ENCODE assay signal across 1 cellular context in the genomic region with DNA sequence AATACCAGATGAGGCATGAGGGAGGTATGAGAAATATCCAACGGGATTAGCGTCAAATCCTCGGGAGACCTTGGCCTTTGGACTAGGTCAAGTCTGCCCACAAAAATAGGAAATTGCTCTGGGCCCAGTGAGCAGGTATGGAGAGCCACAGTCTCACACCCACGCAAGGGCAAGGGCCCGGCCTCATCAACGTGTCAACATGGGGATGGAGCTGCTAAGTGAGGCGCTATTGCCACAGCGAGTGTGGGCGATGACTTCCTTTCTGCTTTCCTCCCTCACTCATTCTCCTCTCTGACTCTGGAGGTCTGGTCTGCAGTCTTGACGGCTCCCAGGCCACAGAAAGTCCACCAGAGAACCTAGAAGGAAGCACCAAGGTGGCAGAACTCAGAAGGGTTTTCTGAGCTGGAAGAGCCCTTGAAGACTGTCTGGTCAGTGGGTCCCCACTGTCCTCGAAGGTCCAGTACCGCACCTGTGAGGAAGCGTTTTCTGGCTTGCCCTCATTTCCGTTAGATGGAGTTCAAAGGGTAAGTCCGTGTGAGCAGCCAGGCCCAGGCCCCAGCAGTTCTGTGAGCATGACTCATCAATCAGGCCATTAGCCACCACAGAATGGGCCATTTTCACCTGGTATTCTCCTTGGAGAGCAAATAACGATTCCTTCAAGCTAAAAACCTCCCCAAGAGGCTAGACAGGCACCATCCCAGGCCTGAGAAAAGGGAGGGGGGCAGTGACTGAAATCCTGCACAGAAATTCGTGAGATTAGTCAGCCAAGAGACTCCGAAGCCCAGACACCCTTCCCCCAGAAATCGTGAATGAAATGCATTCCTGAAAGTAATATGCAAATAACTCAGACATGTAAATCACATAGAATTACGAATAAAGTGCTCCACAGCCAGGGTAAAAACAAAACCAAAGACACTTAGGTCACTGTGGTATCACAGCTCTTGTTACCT.
TF ChIP-seq lines count a peak whose summit lies in the region.

No MANE protein-coding gene starts in this region.

TF ChIP-seq in GM12878, 131 proteins besides CTCF, POLR2A, EP300 and RAD21 (continued from another document):
- TF ChIP-seq, protein P1, sequence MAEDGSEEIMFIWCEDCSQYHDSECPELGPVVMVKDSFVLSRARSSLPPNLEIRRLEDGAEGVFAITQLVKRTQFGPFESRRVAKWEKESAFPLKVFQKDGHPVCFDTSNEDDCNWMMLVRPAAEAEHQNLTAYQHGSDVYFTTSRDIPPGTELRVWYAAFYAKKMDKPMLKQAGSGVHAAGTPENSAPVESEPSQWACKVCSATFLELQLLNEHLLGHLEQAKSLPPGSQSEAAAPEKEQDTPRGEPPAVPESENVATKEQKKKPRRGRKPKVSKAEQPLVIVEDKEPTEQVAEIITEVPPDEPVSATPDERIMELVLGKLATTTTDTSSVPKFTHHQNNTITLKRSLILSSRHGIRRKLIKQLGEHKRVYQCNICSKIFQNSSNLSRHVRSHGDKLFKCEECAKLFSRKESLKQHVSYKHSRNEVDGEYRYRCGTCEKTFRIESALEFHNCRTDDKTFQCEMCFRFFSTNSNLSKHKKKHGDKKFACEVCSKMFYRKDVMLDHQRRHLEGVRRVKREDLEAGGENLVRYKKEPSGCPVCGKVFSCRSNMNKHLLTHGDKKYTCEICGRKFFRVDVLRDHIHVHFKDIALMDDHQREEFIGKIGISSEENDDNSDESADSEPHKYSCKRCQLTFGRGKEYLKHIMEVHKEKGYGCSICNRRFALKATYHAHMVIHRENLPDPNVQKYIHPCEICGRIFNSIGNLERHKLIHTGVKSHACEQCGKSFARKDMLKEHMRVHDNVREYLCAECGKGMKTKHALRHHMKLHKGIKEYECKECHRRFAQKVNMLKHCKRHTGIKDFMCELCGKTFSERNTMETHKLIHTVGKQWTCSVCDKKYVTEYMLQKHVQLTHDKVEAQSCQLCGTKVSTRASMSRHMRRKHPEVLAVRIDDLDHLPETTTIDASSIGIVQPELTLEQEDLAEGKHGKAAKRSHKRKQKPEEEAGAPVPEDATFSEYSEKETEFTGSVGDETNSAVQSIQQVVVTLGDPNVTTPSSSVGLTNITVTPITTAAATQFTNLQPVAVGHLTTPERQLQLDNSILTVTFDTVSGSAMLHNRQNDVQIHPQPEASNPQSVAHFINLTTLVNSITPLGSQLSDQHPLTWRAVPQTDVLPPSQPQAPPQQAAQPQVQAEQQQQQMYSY (CRISPR knock-in tag; IDR thresholded peaks at IDR 0.05): no peak
- TF ChIP-seq CREM (IDR thresholded peaks at IDR 0.05; ENCODE audit: low read depth) (peak; percentile 63; the same call in 1 of the 2 replicates), TCF3 (IDR thresholded peaks at IDR 0.05; ENCODE audit: borderline replicate concordance, insufficient read depth, low read depth, low read length) (peak; percentile 49; the same call in 1 of the 2 replicates), TCF12 (IDR thresholded peaks at IDR 0.05; ENCODE audit: low read depth, low read length) (peak; percentile 61), WRNIP1 (IDR thresholded peaks at IDR 0.05; ENCODE audit: borderline replicate concordance, low read depth, low read length) (no peak), ZBTB4 (CRISPR knock-in tag; IDR thresholded peaks at IDR 0.05) (no peak), DPF2 (IDR thresholded peaks at IDR 0.05) (peak; percentile 71; the same call in 1 of the 2 replicates), EZH2 (IDR thresholded peaks at IDR 0.05; ENCODE audit: borderline replicate concordance, control insufficient read depth, low read depth, low read length) (no peak), SUPT20H (IDR thresholded peaks at IDR 0.05; ENCODE audit: borderline replicate concordance, control insufficient read depth, low read depth, low read length) (no peak), USF1 (IDR thresholded peaks at IDR 0.05; ENCODE audit: borderline replicate concordance, extremely low read length, insufficient read depth, low read depth, low read length) (no peak), KAT2A (conservative IDR thresholded peaks at IDR 0.05; ENCODE audit: control insufficient read depth, low read depth, low read length) (no peak), CEBPB (IDR thresholded peaks at IDR 0.05; ENCODE audit: borderline replicate concordance in 1 of 2, low read depth in 2 of 2, low read length in 2 of 2) (peak in 1 of 2 experiments; percentile 74; a peak in 1 of 4 replicates), CBX3 (IDR thresholded peaks at IDR 0.05; ENCODE audit: borderline replicate concordance, low read depth) (no peak), CHD1 (IDR thresholded peaks at IDR 0.05; ENCODE audit: low read depth, low read length) (no peak), IKZF1 (conservative IDR thresholded peaks at IDR 0.05) (peak; percentile 78), ESRRA (IDR thresholded peaks at IDR 0.05; ENCODE audit: low read length) (no peak), NR2C2 (IDR thresholded peaks at IDR 0.05; ENCODE audit: borderline replicate concordance, control insufficient read depth, insufficient read length, low read depth) (peak; percentile 47), TBL1XR1 (IDR thresholded peaks at IDR 0.05; ENCODE audit: low read depth, low read length) (peak; percentile 69; the same call in 1 of the 2 replicates), JUND (IDR thresholded peaks at IDR 0.05; ENCODE audit: low read depth, low read length) (peak; percentile 39; the same call in 1 of the 2 replicates), KDM1A (IDR thresholded peaks at IDR 0.05; ENCODE audit: borderline replicate concordance) (no peak), TAF1 (IDR thresholded peaks at IDR 0.05; ENCODE audit: borderline replicate concordance, low read depth, low read length) (no peak), HCFC1 (IDR thresholded peaks at IDR 0.05; ENCODE audit: low read length) (no peak), RFX5 (IDR thresholded peaks at IDR 0.05; ENCODE audit: low read depth, low read length) (no peak), RBBP5 (conservative IDR thresholded peaks at IDR 0.05) (no peak), RUNX3 (IDR thresholded peaks at IDR 0.05; ENCODE audit: low read length) (peak; percentile 66)
- TF ChIP-seq, protein P2, sequence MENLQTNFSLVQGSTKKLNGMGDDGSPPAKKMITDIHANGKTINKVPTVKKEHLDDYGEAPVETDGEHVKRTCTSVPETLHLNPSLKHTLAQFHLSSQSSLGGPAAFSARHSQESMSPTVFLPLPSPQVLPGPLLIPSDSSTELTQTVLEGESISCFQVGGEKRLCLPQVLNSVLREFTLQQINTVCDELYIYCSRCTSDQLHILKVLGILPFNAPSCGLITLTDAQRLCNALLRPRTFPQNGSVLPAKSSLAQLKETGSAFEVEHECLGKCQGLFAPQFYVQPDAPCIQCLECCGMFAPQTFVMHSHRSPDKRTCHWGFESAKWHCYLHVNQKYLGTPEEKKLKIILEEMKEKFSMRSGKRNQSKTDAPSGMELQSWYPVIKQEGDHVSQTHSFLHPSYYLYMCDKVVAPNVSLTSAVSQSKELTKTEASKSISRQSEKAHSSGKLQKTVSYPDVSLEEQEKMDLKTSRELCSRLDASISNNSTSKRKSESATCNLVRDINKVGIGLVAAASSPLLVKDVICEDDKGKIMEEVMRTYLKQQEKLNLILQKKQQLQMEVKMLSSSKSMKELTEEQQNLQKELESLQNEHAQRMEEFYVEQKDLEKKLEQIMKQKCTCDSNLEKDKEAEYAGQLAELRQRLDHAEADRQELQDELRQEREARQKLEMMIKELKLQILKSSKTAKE (IDR thresholded peaks at IDR 0.05; ENCODE audit: low read depth, poor library complexity, severe bottlenecking): peak; percentile 98
- TF ChIP-seq, protein P3, sequence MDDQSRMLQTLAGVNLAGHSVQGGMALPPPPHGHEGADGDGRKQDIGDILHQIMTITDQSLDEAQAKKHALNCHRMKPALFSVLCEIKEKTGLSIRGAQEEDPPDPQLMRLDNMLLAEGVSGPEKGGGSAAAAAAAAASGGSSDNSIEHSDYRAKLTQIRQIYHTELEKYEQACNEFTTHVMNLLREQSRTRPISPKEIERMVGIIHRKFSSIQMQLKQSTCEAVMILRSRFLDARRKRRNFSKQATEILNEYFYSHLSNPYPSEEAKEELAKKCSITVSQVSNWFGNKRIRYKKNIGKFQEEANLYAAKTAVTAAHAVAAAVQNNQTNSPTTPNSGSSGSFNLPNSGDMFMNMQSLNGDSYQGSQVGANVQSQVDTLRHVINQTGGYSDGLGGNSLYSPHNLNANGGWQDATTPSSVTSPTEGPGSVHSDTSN (IDR thresholded peaks at IDR 0.05; ENCODE audit: insufficient replicate concordance, low read depth, low read length): no peak
